ENCODE assay signal across 28 cellular contexts in the genomic region with DNA sequence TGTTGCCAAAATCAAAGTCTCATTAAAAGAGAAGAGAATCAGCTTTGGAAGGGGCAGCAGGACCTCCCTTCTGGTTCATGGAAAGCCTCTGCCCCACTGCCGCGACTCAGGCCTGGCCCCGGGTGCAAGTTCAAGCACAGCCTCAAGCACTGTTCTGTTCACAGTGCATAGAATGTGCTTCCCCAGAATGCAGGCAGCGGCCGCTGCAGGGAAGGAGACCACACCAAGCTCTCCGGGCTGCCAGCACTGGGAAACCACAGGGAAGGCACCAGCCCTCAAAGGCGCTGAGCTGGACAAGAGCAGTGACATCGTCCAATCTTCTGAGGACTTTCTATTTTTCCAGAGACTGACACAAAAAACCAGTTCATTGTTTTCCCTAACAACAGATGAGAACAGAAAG.
"Had no signal": no experiment of that assay in that cellular context is flagged by ENCODE, and none has a peak within 500 bp of the region (broad histone marks: within the 10 kb centered on the region; RNA-seq: fewer than 3 reads in every experiment).

No MANE protein-coding gene starts in this region.

- H3K27ac Mint-ChIP-seq: effector memory CD8-positive, alpha-beta T cell; memory B cell; mesothelial cell of epicardium; nephron; neural progenitor cell; stimulated activated effector memory CD8-positive, alpha-beta T cell treated with anti-CD3 and anti-CD28 coated beads, Interleukin-12 subunit alpha, Interleukin-12 subunit beta, amount 100 ng/mL, for 72 hours had no signal

- H3K4me1 ChIP-seq: upper lobe of right lung, uterus had no signal

- H3K36me3 ChIP-seq: neural progenitor cell, ovary, thoracic aorta, upper lobe of right lung, uterus had no signal

- H3K27me3 ChIP-seq: hepatocyte, neural progenitor cell, ovary, sigmoid colon, tibial nerve, upper lobe of right lung, uterus had no signal

- H3K79me2 ChIP-seq: hepatocyte had no signal

- DNase-seq: cortex of kidney; effector memory CD8-positive, alpha-beta T cell; erythroblast; kidney; mucosa of descending colon; naive B cell; occipital lobe; ovary; psoas muscle; sigmoid colon; stimulated activated CD4-positive, alpha-beta T cell treated with anti-CD3 and anti-CD28 coated beads, Interleukin-2, amount 100 ng/mL, for 24 hours; stimulated activated CD4-positive, alpha-beta T cell treated with anti-CD3 and anti-CD28 coated beads, Interleukin-4, amount 100 ng/mL, for 24 hours; stimulated activated naive CD8-positive, alpha-beta T cell treated with anti-CD3 and anti-CD28 coated beads, Interleukin-15, Interleukin-2, amounts not matched to agents 100 U/mL and 50 U/mL, for 24 hours; upper lobe of right lung; uterus had no signal

- ATAC-seq: effector memory CD8-positive, alpha-beta T cell; left lobe of liver; mucosa of descending colon; psoas muscle; right cardiac atrium; stimulated activated effector memory CD8-positive, alpha-beta T cell treated with anti-CD3 and anti-CD28 coated beads, Interleukin-12 subunit alpha, Interleukin-12 subunit beta, amount 100 ng/mL, for 72 hours; stimulated activated naive CD8-positive, alpha-beta T cell treated with anti-CD3 and anti-CD28 coated beads, Interleukin-15, Interleukin-2, amounts not matched to agents 100 U/mL and 50 U/mL, for 24 hours; upper lobe of right lung had no signal

- H3K36me3 Mint-ChIP-seq: naive B cell, neural progenitor cell had no signal

- H3K27ac ChIP-seq: hepatocyte, neural progenitor cell, ovary, psoas muscle, sigmoid colon, thoracic aorta, upper lobe of right lung, uterus had no signal

- H3K4me3 Mint-ChIP-seq: effector memory CD8-positive, alpha-beta T cell; memory B cell; mesothelial cell of epicardium; nephron; neural progenitor cell; stimulated activated effector memory CD8-positive, alpha-beta T cell treated with anti-CD3 and anti-CD28 coated beads, Interleukin-12 subunit alpha, Interleukin-12 subunit beta, amount 100 ng/mL, for 72 hours had no signal

- H2AFZ ChIP-seq: hepatocyte, neural progenitor cell had no signal

- H3K4me3 ChIP-seq: hepatocyte, lung, mucosa of descending colon, neural progenitor cell, ovary, psoas muscle, sigmoid colon, thoracic aorta, tibial nerve, upper lobe of right lung, uterus had no signal

- H3K4me2 ChIP-seq: hepatocyte, neural progenitor cell had no signal

- H3K27me3 Mint-ChIP-seq: effector memory CD8-positive, alpha-beta T cell; memory B cell; naive B cell had no signal

- H3K9ac ChIP-seq: neural progenitor cell had no signal

- H3K9me3 ChIP-seq: mucosa of descending colon, ovary, psoas muscle, sigmoid colon, thoracic aorta, tibial nerve, upper lobe of right lung, uterus had no signal

- FAIRE-seq: endometrium, frontal cortex, kidney had no signal
